In the genomic region with DNA sequence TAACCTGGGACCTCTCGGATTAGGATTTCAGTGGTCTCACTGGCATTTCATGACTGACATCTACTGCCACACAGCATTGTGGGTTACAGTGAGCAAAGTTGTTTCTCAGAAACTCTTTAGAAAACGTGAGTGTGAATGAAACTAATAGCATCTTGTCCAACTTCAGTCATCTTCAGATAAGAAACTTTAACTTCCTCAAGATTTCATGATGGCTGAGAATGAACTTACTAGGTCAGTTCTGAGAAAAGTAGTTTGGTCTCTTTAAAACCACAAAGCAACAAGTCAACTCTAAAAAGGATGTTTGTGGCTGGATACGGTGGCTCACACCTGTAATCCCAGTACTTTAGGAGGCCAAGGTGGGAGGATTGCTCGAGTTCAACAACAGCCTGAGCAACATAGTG, we compare ENCODE assay signal across 11 cellular contexts. TPM values are rescaled to one million over a fixed set of nuclear protein-coding genes. Genes with fewer than 3 reads are reported as not detected.
DNase-seq lines count a peak whose midpoint lies in the region; ATAC-seq, FAIRE-seq and TF ChIP-seq lines count a peak whose summit lies in the region.
"Had no signal": no experiment of that assay in that cellular context is flagged by ENCODE, and none has a peak within 500 bp of the region (broad histone marks: within the 10 kb centered on the region; RNA-seq: fewer than 3 reads in every experiment).

No MANE protein-coding gene starts in this region.

- peaks cover 38% of the 10 kb centered on the region for H3K27me3 Mint-ChIP-seq in T-helper 1 cell treated with Interleukin-12 subunit alpha and Interleukin-12 subunit beta and Interleukin-4 antibody, amounts not matched to agents 30 μg/mL and 1 μg/mL, for 36 hours (ENCODE audit: low read depth)
- H3K27me3 Mint-ChIP-seq: activated B cell treated with CpG ODN at 0.5 μM for 24 hours had no signal

- H3K4me1 Mint-ChIP-seq in T-helper 1 cell treated with Interleukin-12 subunit alpha and Interleukin-12 subunit beta and Interleukin-4 antibody, amounts not matched to agents 30 μg/mL and 1 μg/mL, for 36 hours (ENCODE audit: low read depth) = peaks cover 17% of the 10 kb centered on the region
- H3K4me1 Mint-ChIP-seq: activated B cell treated with CpG ODN at 0.5 μM for 24 hours had no signal

- no peaks in the 10 kb centered on the region for H3K9me3 Mint-ChIP-seq in T-helper 1 cell treated with Interleukin-12 subunit alpha and Interleukin-12 subunit beta and Interleukin-4 antibody, amounts not matched to agents 30 μg/mL and 1 μg/mL, for 36 hours
- H3K9me3 Mint-ChIP-seq: activated B cell treated with CpG ODN at 0.5 μM for 24 hours had no signal

- TF ChIP-seq POLR2A in GM12892 (IDR thresholded peaks at IDR 0.05; ENCODE audit: low read depth, low read length) = no peak

- peak; percentile 71 for ATAC-seq in GM19463 (IDR thresholded peaks at IDR 0.05; ENCODE audit: unreplicated experiment)
- ATAC-seq in HG02981 (IDR thresholded peaks at IDR 0.05; ENCODE audit: unreplicated experiment) = peak; percentile 86
- ATAC-seq: PC-3 had no signal

- no peak overlapping the region for H3K4me3 Mint-ChIP-seq in T-helper 1 cell treated with Interleukin-12 subunit alpha and Interleukin-12 subunit beta and Interleukin-4 antibody, amounts not matched to agents 30 μg/mL and 1 μg/mL, for 36 hours
- H3K4me3 Mint-ChIP-seq: activated B cell treated with CpG ODN at 0.5 μM for 24 hours had no signal

- H3K36me3 Mint-ChIP-seq in T-helper 1 cell treated with Interleukin-12 subunit alpha and Interleukin-12 subunit beta and Interleukin-4 antibody, amounts not matched to agents 30 μg/mL and 1 μg/mL, for 36 hours (ENCODE audit: low read depth) = no peaks in the 10 kb centered on the region

- FAIRE-seq in GM18507 (lab: Jason Lieb, UNC) = peak; percentile 64
- no peak for FAIRE-seq in GM12892 (lab: Jason Lieb, UNC)

- peak overlapping the region; percentile 37 for H3K27ac Mint-ChIP-seq in T-helper 1 cell treated with Interleukin-12 subunit alpha and Interleukin-12 subunit beta and Interleukin-4 antibody, amounts not matched to agents 30 μg/mL and 1 μg/mL, for 36 hours
- H3K27ac Mint-ChIP-seq: activated B cell treated with CpG ODN at 0.5 μM for 24 hours had no signal

- CTCF ChIA-PET in HEK293T (lab: Yijun Ruan, JAX) = no interaction called here

- DNase-seq in GM18507 (ENCODE audit: extremely low spot score, insufficient read length, low read depth) (no peak), GM12892 (ENCODE audit: insufficient read length) (no peak), GF-D8 (lab: John Stamatoyannopoulos, UW) (no peak), HEK293T (ENCODE audit: extremely low spot score) (no peak)
- no peak for DNase-seq in stimulated activated naive CD4-positive, alpha-beta T cell (lab: John Stamatoyannopoulos, UW)
- DNase-seq: activated B cell treated with CpG ODN at 0.5 μM for 24 hours, GM23248, PC-3 had no signal

- POLR2A ChIA-PET in HEK293T (lab: Yijun Ruan, JAX) = no interaction called here

TF ChIP-seq in HEK293T, 16 proteins besides CTCF, POLR2A, EP300 and RAD21:
- no peak for TF ChIP-seq SP1 (IDR thresholded peaks at IDR 0.05)

RNA-seq across cellular contexts. Expression of gene HOMER2, which starts 14.2 kb away (rescaled TPM):
- polyA plus RNA-seq in GM12892 (2012; ENCODE audit: missing spikeins) = 3.3 TPM

RNA-seq across cellular contexts. Expression of gene RAMAC, which starts 19.3 kb away (rescaled TPM):
- 36.5 TPM for polyA plus RNA-seq in GM12892 (2012; ENCODE audit: missing spikeins)

RNA-seq across cellular contexts. Expression of gene C15orf40, which starts 44.8 kb away (rescaled TPM):
- polyA plus RNA-seq in GM12892 (2012; ENCODE audit: missing spikeins) = 47.3 TPM
